In the genomic region with DNA sequence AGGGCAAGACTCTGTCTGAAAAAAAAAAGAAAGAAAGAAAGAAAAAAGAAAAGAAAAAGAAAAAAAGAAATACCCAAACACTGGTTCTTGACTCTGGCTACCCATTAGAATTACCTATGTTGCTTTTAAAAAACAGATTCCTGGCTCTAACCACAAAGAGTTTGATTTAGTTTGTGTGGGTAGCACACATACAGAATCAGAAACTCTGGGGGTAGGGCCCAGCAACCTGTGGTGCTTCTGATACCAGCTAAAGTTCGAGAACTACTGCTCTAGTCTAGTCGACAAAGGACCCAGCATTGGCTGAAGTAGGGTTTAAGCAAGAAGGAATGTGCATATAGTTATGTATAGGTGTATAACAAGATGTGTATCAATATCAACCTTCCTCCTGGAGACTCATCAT, we compare ENCODE assay signal across 20 cellular contexts.
"Had no signal": no experiment of that assay in that cellular context is flagged by ENCODE, and none has a peak within 500 bp of the region (broad histone marks: within the 10 kb centered on the region; RNA-seq: fewer than 3 reads in every experiment).

No MANE protein-coding gene starts in this region.

- H3K9me3 ChIP-seq: left lung, mucosa of descending colon, pancreas, thyroid gland, uterus had no signal

- H3K27me3 ChIP-seq: brain microvascular endothelial cell, foreskin keratinocyte, left lung, pancreas, thyroid gland, uterus had no signal

- H3K27ac Mint-ChIP-seq: activated T-helper 17 cell treated with anti-CD3 and anti-CD28 coated beads, Interleukin-2, amount 50 U/mL, for 72 hours had no signal

- H3K4me1 ChIP-seq: foreskin keratinocyte, left lung, pancreas, thyroid gland, uterus had no signal

- H3K27ac ChIP-seq: brain microvascular endothelial cell, coronary artery, foreskin keratinocyte, left lung, pancreas, thyroid gland, uterus had no signal

- H3K4me1 Mint-ChIP-seq: activated T-helper 17 cell treated with anti-CD3 and anti-CD28 coated beads, Interleukin-2, amount 50 U/mL, for 72 hours had no signal

- H3K36me3 ChIP-seq: brain microvascular endothelial cell, left lung, pancreas, thyroid gland, uterus had no signal

- DNase-seq: activated CD4-positive, alpha-beta T cell treated with anti-CD3 and anti-CD28 coated beads for 1 hour; activated CD4-positive, alpha-beta T cell treated with anti-CD3 and anti-CD28 coated beads, Interleukin-2, amount 50 U/mL, for 4 hours; activated naive CD4-positive, alpha-beta T cell treated with Interleukin-2 at 50 U/mL for 16 hours; anterior cingulate cortex; brain microvascular endothelial cell; effector CD8-positive, alpha-beta T cell; foreskin keratinocyte; glutamatergic neuron; hypothalamus; kidney; left lung; naive thymus-derived CD8-positive, alpha-beta T cell; pancreas; thyroid gland; uterus had no signal

- ATAC-seq: activated T-helper 17 cell treated with anti-CD3 and anti-CD28 coated beads, Interleukin-2, amount 50 U/mL, for 72 hours; foreskin keratinocyte; left lung; mucosa of descending colon; naive thymus-derived CD8-positive, alpha-beta T cell; pancreas; sciatic nerve had no signal

- H3K36me3 Mint-ChIP-seq: naive thymus-derived CD8-positive, alpha-beta T cell had no signal

- H3K4me3 Mint-ChIP-seq: activated T-helper 17 cell treated with anti-CD3 and anti-CD28 coated beads, Interleukin-2, amount 50 U/mL, for 72 hours; central memory CD8-positive, alpha-beta T cell; naive thymus-derived CD8-positive, alpha-beta T cell had no signal

- FAIRE-seq: kidney, pancreas had no signal

- H3K4me3 ChIP-seq: coronary artery, left lung, mucosa of descending colon, pancreas, thyroid gland, uterus had no signal

- H3K27me3 Mint-ChIP-seq: central memory CD8-positive, alpha-beta T cell had no signal

- H3K9me3 Mint-ChIP-seq: activated T-helper 17 cell treated with anti-CD3 and anti-CD28 coated beads, Interleukin-2, amount 50 U/mL, for 72 hours; central memory CD8-positive, alpha-beta T cell had no signal
